ENCODE assay signal across 20 cellular contexts in genomic region chrX:2989565-2989964, GRCh38. TPM values are rescaled to one million over a fixed set of nuclear protein-coding genes. Genes with fewer than 3 reads are reported as not detected.
A peak's percentile ranks its signal among the peaks of the same experiment; 100 is the strongest.
DNase-seq lines count a peak whose midpoint lies in the region; ATAC-seq and TF ChIP-seq lines count a peak whose summit lies in the region.
"Had no signal": no experiment of that assay in that cellular context is flagged by ENCODE, and none has a peak within 500 bp of the region (broad histone marks: within the 10 kb centered on the region; RNA-seq: fewer than 3 reads in every experiment).

No MANE protein-coding gene starts in this region.

- H3K36me3 ChIP-seq in upper lobe of left lung: no peaks in the 10 kb centered on the region

- TF ChIP-seq CTCF in upper lobe of left lung (IDR thresholded peaks at IDR 0.05): no peak

- H3K9me3 ChIP-seq in upper lobe of left lung: no peaks in the 10 kb centered on the region

- no peak overlapping the region for H3K4me3 ChIP-seq in upper lobe of left lung
- H3K4me3 ChIP-seq: GM23248 had no signal

- DNase-seq in EH (ENCODE audit: low read depth) (peak; percentile 28), dedifferentiated amniotic fluid mesenchymal stem cell (ENCODE audit: extremely low spot score) (peak; percentile 23), GF-D8 (lab: John Stamatoyannopoulos, UW) (no peak), upper lobe of left lung (no peak)
- DNase-seq: 8988T; C1 segment of cervical spinal cord; Calu3; CD4-positive, alpha-beta memory T cell; COR-L47; DMS53; DMS79 treated with DMSO at 0.1 percent for 48 hours; GDM1; GM23248; H7; HCEC 1CT had no signal

- ATAC-seq in SK-N-SH treated with all-trans-retinoic acid at 6 μM for 48 hours (peak; percentile 63), GM18520 (IDR thresholded peaks at IDR 0.05; ENCODE audit: unreplicated experiment) (no peak), upper lobe of left lung (ENCODE audit: low FRiP score in 2 of 2) (no peak)

- H3K27ac ChIP-seq in upper lobe of left lung: no peak overlapping the region
- H3K27ac ChIP-seq: GM23248 had no signal

- no peak for TF ChIP-seq POLR2A in upper lobe of left lung (IDR thresholded peaks at IDR 0.05)

- H3K4me1 ChIP-seq in upper lobe of left lung: no peaks in the 10 kb centered on the region

- TF ChIP-seq EP300 in upper lobe of left lung (IDR thresholded peaks at IDR 0.05): no peak

- 70 to 80% methylated on average over 2 of the region's 2 CpGs for WGBS in upper lobe of left lung, 2 donors

- no peaks in the 10 kb centered on the region for H3K27me3 ChIP-seq in upper lobe of left lung

TF ChIP-seq in SK-N-SH treated with all-trans-retinoic acid at 6 μM for 48 hours, 23 proteins besides CTCF, POLR2A, EP300 and RAD21:
- TF ChIP-seq ISL1 (CRISPR knock-in tag; IDR thresholded peaks at IDR 0.05) (peak; percentile 69), ZNF8 (CRISPR knock-in tag; IDR thresholded peaks at IDR 0.05) (no peak)

RNA-seq across cellular contexts. Expression of gene ARSH, which starts 16.8 kb away (rescaled TPM):
- total RNA-seq in upper lobe of left lung: not detected
- total RNA-seq: A673; Calu3; CD4-positive, alpha-beta memory T cell; Daoy; GM23248; H1; H7 had no signal

RNA-seq across cellular contexts. Expression of gene ARSF, which starts 51.7 kb away (rescaled TPM):
- total RNA-seq in upper lobe of left lung: not detected
- total RNA-seq: A673; Calu3; CD4-positive, alpha-beta memory T cell; Daoy; GM23248; H1; H7 had no signal

Comparison
In these comparisons a context has a peak if more than half of its experiments do, and no peak if none do; other contexts are left out.
1. DNase-seq: peak in EH (single experiment) and dedifferentiated amniotic fluid mesenchymal stem cell (single experiment); none in GF-D8 (single experiment) and upper lobe of left lung (0 of 2).